Comparison of ENCODE assay signal across 1 cellular context in the genomic region with DNA sequence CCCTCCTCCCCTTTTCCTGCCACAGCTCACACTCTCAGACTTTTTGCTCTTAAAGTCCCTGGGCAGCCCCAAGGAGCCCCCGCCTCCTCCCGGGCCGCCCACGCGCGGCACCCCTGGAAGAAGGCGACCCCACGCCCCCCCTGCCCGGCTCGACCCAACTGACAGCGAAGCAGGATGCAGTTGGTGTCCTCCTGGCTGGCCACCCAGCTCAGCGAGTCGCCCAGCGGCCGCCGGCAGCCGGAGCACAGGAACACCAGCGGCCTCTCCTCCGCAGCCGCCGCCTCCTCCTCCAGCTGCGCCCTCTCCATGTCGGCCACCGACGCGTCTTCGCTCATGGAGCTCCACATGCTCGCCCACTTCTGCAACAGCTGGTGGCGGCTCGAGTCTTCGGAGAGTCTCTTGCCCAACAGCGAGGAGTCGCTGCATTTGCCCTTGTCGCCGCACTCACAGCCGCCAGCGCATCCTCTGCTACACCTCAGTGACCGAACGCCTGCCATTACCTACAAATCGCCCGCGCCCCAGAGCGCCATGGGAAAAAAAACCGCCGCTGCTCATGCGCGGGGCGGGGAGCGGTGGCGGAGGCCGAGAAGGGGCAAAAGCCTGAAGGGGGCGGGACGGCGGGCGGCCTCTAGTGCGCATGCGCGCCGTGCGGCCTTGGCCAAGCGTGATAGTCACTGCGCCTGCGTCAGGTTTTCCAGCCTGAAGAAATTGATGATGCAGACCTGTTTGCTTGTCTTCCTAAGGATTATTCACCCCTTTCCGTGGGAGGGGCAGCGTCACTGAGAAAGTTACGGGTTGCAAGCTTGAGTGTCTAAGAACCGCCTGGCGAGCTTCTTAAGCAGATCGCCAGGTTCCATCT.
A peak's percentile ranks its signal among the peaks of the same experiment; 100 is the strongest.
TF ChIP-seq lines count a peak whose summit lies in the region.

A gene with protein sequence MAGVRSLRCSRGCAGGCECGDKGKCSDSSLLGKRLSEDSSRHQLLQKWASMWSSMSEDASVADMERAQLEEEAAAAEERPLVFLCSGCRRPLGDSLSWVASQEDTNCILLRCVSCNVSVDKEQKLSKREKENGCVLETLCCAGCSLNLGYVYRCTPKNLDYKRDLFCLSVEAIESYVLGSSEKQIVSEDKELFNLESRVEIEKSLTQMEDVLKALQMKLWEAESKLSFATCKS (minus strand): TSS at position 532 of the 859 bp plus-strand sequence. CDS start 35 bp downstream, at position 497.

TF ChIP-seq in HepG2, 621 proteins besides CTCF, POLR2A, EP300 and RAD21 (continued from another document and continues in another):
- TF ChIP-seq, protein P1, sequence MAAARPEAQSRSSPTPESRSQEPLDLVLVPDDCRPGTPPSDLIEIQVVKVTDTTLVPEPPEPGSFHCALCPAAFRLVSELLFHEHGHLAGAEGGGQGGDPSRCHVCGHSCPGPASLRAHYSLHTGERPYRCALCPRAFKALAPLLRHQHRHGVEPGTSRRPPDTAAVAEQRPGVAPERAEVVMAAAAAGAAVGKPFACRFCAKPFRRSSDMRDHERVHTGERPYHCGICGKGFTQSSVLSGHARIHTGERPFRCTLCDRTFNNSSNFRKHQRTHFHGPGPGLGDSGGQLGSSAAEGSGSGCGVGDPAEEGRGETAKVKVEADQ (CRISPR knock-in tag; IDR thresholded peaks at IDR 0.05; ENCODE audit: borderline replicate concordance) = no peak
- TF ChIP-seq CENPX (CRISPR knock-in tag; IDR thresholded peaks at IDR 0.05) = no peak
- TF ChIP-seq ZNF773 (CRISPR knock-in tag; IDR thresholded peaks at IDR 0.05; ENCODE audit: borderline replicate concordance) = peak; percentile 48; the same call in 1 of the 2 replicates
- TF ChIP-seq ZNF563 (CRISPR knock-in tag; IDR thresholded peaks at IDR 0.05) = peak; percentile 95
- TF ChIP-seq ZNF564 (CRISPR knock-in tag; IDR thresholded peaks at IDR 0.05) = 0 out of 2 replicates have a peak, but pooled peaks have one; percentile 44
- TF ChIP-seq ZNF558 (CRISPR knock-in tag; IDR thresholded peaks at IDR 0.05; ENCODE audit: borderline replicate concordance) = peak; percentile 89; the same call in 1 of the 2 replicates
- no peak for TF ChIP-seq TEAD2 (CRISPR knock-in tag; IDR thresholded peaks at IDR 0.05)
- TF ChIP-seq ZNF274 (CRISPR knock-in tag; IDR thresholded peaks at IDR 0.05) = 0 out of 2 replicates have a peak, but pooled peaks have one; percentile 77
- TF ChIP-seq, protein P2, sequence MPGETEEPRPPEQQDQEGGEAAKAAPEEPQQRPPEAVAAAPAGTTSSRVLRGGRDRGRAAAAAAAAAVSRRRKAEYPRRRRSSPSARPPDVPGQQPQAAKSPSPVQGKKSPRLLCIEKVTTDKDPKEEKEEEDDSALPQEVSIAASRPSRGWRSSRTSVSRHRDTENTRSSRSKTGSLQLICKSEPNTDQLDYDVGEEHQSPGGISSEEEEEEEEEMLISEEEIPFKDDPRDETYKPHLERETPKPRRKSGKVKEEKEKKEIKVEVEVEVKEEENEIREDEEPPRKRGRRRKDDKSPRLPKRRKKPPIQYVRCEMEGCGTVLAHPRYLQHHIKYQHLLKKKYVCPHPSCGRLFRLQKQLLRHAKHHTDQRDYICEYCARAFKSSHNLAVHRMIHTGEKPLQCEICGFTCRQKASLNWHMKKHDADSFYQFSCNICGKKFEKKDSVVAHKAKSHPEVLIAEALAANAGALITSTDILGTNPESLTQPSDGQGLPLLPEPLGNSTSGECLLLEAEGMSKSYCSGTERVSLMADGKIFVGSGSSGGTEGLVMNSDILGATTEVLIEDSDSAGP (CRISPR knock-in tag; IDR thresholded peaks at IDR 0.05; ENCODE audit: borderline replicate concordance) = peak; percentile 72; the same call in 1 of the 2 replicates
- TF ChIP-seq, protein P3, sequence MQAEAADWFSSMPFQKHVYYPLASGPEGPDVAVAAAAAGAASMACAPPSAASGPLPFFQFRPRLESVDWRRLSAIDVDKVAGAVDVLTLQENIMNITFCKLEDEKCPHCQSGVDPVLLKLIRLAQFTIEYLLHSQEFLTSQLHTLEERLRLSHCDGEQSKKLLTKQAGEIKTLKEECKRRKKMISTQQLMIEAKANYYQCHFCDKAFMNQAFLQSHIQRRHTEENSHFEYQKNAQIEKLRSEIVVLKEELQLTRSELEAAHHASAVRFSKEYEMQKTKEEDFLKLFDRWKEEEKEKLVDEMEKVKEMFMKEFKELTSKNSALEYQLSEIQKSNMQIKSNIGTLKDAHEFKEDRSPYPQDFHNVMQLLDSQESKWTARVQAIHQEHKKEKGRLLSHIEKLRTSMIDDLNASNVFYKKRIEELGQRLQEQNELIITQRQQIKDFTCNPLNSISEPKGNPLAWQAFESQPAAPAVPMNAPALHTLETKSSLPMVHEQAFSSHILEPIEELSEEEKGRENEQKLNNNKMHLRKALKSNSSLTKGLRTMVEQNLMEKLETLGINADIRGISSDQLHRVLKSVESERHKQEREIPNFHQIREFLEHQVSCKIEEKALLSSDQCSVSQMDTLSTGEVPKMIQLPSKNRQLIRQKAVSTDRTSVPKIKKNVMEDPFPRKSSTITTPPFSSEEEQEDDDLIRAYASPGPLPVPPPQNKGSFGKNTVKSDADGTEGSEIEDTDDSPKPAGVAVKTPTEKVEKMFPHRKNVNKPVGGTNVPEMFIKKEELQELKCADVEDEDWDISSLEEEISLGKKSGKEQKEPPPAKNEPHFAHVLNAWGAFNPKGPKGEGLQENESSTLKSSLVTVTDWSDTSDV (CRISPR knock-in tag; IDR thresholded peaks at IDR 0.05) = no peak; the same call in 1 of the 2 replicates
- TF ChIP-seq, protein P4, sequence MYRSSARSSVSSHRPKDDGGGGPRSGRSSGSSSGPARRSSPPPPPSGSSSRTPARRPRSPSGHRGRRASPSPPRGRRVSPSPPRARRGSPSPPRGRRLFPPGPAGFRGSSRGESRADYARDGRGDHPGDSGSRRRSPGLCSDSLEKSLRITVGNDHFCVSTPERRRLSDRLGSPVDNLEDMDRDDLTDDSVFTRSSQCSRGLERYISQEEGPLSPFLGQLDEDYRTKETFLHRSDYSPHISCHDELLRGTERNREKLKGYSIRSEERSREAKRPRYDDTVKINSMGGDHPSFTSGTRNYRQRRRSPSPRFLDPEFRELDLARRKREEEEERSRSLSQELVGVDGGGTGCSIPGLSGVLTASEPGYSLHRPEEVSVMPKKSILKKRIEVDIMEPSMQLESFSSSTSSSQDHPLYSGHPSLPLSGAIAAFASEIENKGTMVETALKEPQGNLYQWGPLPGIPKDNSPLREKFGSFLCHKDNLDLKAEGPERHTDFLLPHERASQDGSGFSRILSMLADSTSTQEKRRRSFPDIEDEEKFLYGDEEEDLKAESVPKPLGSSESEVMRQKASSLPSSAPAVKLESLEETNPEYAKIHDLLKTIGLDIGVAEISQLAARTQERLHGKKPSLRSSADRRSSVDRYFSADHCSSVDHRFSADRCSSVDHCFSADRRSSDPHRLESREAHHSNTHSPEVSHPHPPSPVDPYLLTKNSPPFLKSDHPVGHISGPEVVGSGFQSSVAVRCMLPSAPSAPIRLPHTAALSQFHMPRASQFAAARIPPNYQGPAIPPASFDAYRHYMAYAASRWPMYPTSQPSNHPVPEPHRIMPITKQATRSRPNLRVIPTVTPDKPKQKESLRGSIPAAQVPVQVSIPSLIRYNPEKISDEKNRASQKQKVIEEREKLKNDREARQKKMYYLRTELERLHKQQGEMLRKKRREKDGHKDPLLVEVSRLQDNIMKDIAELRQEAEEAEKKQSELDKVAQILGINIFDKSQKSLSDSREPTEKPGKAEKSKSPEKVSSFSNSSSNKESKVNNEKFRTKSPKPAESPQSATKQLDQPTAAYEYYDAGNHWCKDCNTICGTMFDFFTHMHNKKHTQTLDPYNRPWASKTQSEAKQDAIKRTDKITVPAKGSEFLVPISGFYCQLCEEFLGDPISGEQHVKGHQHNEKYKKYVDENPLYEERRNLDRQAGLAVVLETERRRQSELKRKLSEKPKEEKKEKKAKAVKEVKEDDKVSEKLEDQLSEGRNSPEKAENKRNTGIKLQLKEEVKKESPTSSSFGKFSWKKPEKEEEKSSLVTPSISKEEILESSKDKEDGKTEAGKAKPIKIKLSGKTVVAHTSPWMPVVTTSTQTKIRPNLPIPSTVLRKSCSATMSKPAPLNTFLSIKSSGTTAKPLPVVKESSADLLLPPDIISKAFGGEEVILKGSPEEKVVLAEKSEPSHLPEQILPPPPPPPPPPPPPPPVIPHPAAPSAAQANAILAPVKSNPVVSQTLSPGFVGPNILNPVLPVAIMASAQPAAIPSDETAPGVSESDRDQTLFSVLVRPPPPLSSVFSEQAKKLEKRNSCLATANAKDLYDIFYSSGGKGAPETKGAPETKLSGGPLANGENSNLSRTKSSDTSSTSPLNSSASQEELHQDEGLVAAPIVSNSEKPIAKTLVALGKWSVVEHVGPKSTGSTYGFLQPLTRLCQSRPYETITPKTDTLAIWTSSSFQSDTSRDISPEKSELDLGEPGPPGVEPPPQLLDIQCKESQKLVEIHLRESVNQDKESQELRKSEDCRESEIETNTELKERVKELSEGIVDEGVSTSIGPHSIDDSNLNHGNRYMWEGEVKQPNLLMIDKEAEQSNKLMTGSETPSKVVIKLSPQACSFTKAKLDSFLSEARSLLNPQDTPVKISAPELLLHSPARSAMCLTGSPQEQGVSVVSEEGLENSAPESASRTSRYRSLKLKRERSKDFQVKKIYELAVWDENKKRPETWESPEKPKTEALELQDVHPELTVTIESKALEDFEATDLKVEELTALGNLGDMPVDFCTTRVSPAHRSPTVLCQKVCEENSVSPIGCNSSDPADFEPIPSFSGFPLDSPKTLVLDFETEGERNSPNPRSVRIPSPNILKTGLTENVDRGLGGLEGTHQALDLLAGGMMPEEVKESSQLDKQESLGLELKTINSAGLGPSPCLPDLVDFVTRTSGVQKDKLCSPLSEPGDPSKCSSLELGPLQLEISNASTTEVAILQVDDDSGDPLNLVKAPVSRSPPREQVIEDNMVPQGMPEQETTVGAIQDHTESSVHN (CRISPR knock-in tag; IDR thresholded peaks at IDR 0.05) = no peak
- TF ChIP-seq, protein P5, sequence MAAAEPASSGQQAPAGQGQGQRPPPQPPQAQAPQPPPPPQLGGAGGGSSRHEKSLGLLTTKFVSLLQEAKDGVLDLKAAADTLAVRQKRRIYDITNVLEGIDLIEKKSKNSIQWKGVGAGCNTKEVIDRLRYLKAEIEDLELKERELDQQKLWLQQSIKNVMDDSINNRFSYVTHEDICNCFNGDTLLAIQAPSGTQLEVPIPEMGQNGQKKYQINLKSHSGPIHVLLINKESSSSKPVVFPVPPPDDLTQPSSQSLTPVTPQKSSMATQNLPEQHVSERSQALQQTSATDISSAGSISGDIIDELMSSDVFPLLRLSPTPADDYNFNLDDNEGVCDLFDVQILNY (CRISPR knock-in tag; conservative IDR thresholded peaks at IDR 0.05) = peak; percentile 99
- TF ChIP-seq, protein P6, sequence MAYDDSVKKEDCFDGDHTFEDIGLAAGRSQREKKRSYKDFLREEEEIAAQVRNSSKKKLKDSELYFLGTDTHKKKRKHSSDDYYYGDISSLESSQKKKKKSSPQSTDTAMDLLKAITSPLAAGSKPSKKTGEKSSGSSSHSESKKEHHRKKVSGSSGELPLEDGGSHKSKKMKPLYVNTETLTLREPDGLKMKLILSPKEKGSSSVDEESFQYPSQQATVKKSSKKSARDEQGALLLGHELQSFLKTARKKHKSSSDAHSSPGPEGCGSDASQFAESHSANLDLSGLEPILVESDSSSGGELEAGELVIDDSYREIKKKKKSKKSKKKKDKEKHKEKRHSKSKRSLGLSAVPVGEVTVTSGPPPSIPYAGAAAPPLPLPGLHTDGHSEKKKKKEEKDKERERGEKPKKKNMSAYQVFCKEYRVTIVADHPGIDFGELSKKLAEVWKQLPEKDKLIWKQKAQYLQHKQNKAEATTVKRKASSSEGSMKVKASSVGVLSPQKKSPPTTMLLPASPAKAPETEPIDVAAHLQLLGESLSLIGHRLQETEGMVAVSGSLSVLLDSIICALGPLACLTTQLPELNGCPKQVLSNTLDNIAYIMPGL (CRISPR knock-in tag; IDR thresholded peaks at IDR 0.05; ENCODE audit: borderline replicate concordance in 1 of 2, low read depth in 1 of 2) = peak in 1 of 2 experiments; percentile 73; a peak in 1 of 4 replicates
- peak; percentile 67; the same call in 1 of the 2 replicates for TF ChIP-seq ZNF446 (CRISPR knock-in tag; IDR thresholded peaks at IDR 0.05)
- TF ChIP-seq ZNF83 (CRISPR knock-in tag; IDR thresholded peaks at IDR 0.05; ENCODE audit: borderline replicate concordance) = no peak
- TF ChIP-seq, protein P7, sequence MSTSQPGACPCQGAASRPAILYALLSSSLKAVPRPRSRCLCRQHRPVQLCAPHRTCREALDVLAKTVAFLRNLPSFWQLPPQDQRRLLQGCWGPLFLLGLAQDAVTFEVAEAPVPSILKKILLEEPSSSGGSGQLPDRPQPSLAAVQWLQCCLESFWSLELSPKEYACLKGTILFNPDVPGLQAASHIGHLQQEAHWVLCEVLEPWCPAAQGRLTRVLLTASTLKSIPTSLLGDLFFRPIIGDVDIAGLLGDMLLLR (CRISPR knock-in tag; IDR thresholded peaks at IDR 0.05) = peak; percentile 88
- no peak for TF ChIP-seq NFYC (CRISPR knock-in tag; IDR thresholded peaks at IDR 0.05)
- TF ChIP-seq, protein P8, sequence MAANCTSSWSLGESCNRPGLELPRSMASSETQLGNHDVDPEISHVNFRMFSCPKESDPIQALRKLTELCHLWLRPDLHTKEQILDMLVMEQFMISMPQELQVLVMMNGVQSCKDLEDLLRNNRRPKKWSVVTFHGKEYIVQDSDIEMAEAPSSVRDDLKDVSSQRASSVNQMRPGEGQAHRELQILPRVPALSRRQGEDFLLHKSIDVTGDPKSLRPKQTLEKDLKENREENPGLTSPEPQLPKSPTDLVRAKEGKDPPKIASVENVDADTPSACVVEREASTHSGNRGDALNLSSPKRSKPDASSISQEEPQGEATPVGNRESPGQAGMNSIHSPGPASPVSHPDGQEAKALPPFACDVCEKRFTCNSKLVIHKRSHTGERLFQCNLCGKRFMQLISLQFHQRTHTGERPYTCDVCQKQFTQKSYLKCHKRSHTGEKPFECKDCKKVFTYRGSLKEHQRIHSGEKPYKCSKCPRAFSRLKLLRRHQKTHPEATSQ (CRISPR knock-in tag; IDR thresholded peaks at IDR 0.05; ENCODE audit: borderline replicate concordance) = peak; percentile 82; the same call in 1 of the 2 replicates
- peak; percentile 76; the same call in 1 of the 2 replicates for TF ChIP-seq REPIN1 (CRISPR knock-in tag; IDR thresholded peaks at IDR 0.05; ENCODE audit: borderline replicate concordance, low read depth)
- no peak for TF ChIP-seq XBP1 (CRISPR knock-in tag; IDR thresholded peaks at IDR 0.05)
- no peak for TF ChIP-seq ZNF367 (CRISPR knock-in tag; IDR thresholded peaks at IDR 0.05; ENCODE audit: borderline replicate concordance)
- TF ChIP-seq CBX5 (CRISPR knock-in tag; IDR thresholded peaks at IDR 0.05; ENCODE audit: borderline replicate concordance) = peak; percentile 24; the same call in 1 of the 2 replicates
- no peak for TF ChIP-seq HOXA7 (CRISPR knock-in tag; IDR thresholded peaks at IDR 0.05)
- peak; percentile 82 for TF ChIP-seq ZNF724P (CRISPR knock-in tag; IDR thresholded peaks at IDR 0.05; ENCODE audit: borderline replicate concordance)
- no peak for TF ChIP-seq NR2C2 (CRISPR knock-in tag; IDR thresholded peaks at IDR 0.05; ENCODE audit: borderline replicate concordance)
- TF ChIP-seq TBL1XR1 (IDR thresholded peaks at IDR 0.05; ENCODE audit: borderline replicate concordance, low read length, partially characterized antibody) = no peak
- TF ChIP-seq MAFK (conservative IDR thresholded peaks at IDR 0.05 in 1 of 2, IDR thresholded peaks at IDR 0.05 in 1 of 2; ENCODE audit: low read length in 2 of 2) = peak; percentile 48 to 71; a peak in 3 of 4 replicates
- TF ChIP-seq, protein P9, sequence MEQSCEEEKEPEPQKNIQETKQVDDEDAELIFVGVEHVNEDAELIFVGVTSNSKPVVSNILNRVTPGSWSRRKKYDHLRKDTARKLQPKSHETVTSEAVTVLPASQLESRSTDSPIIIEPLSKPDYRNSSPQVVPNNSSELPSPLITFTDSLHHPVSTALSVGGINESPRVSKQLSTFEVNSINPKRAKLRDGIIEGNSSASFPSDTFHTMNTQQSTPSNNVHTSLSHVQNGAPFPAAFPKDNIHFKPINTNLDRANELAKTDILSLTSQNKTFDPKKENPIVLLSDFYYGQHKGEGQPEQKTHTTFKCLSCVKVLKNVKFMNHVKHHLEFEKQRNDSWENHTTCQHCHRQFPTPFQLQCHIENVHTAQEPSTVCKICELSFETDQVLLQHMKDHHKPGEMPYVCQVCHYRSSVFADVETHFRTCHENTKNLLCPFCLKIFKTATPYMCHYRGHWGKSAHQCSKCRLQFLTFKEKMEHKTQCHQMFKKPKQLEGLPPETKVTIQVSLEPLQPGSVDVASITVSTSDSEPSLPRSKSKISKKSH (CRISPR knock-in tag; IDR thresholded peaks at IDR 0.05; ENCODE audit: borderline replicate concordance) = peak; percentile 86; the same call in 1 of the 2 replicates
